1 cellular context compared by ENCODE assay signal in the genomic region with DNA sequence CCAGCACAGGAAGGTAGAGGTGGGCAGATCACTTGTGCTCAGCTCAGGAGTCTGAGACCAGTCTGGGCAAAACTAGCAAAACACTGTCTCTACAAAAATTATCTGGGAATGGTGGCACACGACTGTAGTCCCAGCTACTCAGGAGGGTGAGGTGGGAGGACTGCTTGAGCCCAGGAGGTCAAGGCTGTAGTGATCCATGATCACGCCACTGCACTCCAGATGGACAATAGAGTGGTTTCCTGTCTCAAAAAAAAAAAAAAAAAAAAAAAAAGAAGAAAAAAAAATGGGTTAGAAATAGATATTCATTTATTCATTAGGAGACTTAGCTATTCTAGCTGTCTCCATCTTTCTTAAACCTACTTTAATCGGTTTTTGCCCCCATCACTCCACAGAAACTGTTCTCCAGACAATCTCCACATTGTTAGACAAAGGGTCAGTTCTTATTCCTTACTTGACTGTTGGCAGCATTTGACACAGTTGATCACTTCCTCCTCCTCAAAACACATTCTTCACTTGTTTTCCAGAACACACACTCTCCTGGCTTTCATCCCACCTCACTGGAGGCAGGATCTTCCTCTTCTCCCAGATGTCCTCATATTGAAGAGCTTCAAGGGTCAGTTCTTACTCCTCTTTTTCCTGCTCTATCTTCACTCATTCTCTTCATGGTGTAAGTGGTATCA.
TF ChIP-seq lines count a peak whose summit lies in the region.

No MANE protein-coding gene starts in this region.

TF ChIP-seq in endothelial cell of umbilical vein, 7 proteins besides CTCF, POLR2A, EP300 and RAD21 (continued from another document):
- no peak for TF ChIP-seq EZH2 (IDR thresholded peaks at IDR 0.05; ENCODE audit: borderline replicate concordance, low read depth, low read length, severe bottlenecking)
